Comparison of ENCODE assay signal across 1 cellular context in genomic region chr20:45538209-45538798, GRCh38.
TF ChIP-seq lines count a peak whose summit lies in the region.

No MANE protein-coding gene starts in this region.

TF ChIP-seq in H1, 55 proteins besides CTCF, POLR2A, EP300 and RAD21:
- TF ChIP-seq TEAD4 (IDR thresholded peaks at IDR 0.05; ENCODE audit: low read depth, low read length), result peak; percentile 48; the same call in 1 of the 2 replicates
- no peak for TF ChIP-seq CBX8 (IDR thresholded peaks at IDR 0.05; ENCODE audit: borderline replicate concordance, low read depth, low read length)
- TF ChIP-seq CEBPB (IDR thresholded peaks at IDR 0.05; ENCODE audit: low read depth, low read length), result 0 out of 2 replicates have a peak, but pooled peaks have one; percentile 31
